10 cellular contexts compared by ENCODE assay signal in the genomic region with DNA sequence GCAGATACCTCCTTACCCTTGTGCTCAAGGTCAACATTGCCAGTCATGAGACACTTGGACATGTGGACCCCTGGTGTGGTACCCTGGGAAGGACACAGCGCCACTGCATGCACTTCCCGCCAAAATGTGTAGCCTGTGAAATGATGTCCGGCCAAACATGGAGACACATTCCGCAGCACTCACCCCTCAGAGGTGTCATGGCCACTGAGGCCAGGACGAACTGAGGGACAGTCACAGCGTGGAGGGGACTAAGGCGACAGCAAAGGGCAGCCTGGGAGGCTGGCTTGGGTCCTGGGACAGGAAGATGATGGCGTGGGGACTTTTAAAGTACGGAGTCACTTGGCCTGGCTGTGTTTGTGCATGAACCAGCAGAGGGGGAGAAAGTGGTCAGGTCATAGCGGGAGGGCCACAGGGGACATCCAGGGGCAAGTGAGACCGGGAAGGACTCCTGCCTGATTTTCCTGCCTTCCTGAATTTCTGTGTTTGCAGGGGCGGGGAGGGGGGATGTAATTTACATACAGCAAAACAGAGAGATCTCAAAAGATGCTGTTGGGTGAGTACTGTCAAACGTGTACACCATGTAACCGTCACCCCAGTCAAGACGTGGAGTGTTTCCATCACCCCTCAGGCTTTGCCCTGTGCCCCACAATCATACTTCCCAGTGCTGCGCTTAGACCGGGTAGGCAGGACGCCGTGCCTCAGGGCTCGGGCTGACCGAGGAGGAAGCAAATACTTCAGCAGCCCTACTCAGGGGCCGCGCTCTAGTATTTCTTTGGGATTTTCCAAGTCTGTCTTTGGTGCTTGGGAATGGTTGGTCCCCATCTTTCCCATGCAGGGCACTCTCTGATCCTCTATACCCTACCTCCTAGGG. TPM values are rescaled to one million over a fixed set of nuclear protein-coding genes. Genes with fewer than 3 reads are reported as not detected.
DNase-seq lines count a peak whose midpoint lies in the region; ATAC-seq and TF ChIP-seq lines count a peak whose summit lies in the region.
"Had no signal": no experiment of that assay in that cellular context is flagged by ENCODE, and none has a peak within 500 bp of the region (broad histone marks: within the 10 kb centered on the region; RNA-seq: fewer than 3 reads in every experiment).

No MANE protein-coding gene starts in this region.

- peaks cover 12% of the 10 kb centered on the region for H3K27me3 Mint-ChIP-seq in activated naive CD8-positive, alpha-beta T cell treated with anti-CD3 and anti-CD28 coated beads for 36 hours
- H3K27me3 Mint-ChIP-seq in neural crest cell (ENCODE audit: low read depth), result peaks cover 37% of the 10 kb centered on the region
- H3K27me3 Mint-ChIP-seq: naive B cell had no signal

- no peaks in the 10 kb centered on the region; the same call in 1 of the 2 replicates for H3K9me3 ChIP-seq in HAP-1
- H3K9me3 ChIP-seq: thyroid gland had no signal

- H3K9me3 Mint-ChIP-seq in activated naive CD8-positive, alpha-beta T cell treated with anti-CD3 and anti-CD28 coated beads for 36 hours, result peaks cover 1% of the 10 kb centered on the region
- H3K9me3 Mint-ChIP-seq in neural crest cell, result no peaks in the 10 kb centered on the region

- H3K4me1 Mint-ChIP-seq in activated naive CD8-positive, alpha-beta T cell treated with anti-CD3 and anti-CD28 coated beads for 36 hours, result peaks cover 36% of the 10 kb centered on the region
- H3K4me1 Mint-ChIP-seq in neural crest cell, result peaks cover 9% of the 10 kb centered on the region

- ATAC-seq in GM21723 (IDR thresholded peaks at IDR 0.05; ENCODE audit: unreplicated experiment), result no peak

- no peak overlapping the region for H3K4me3 ChIP-seq in HAP-1
- H3K4me3 ChIP-seq: thyroid gland had no signal

- no peak for TF ChIP-seq CTCF in neural crest cell (conservative IDR thresholded peaks at IDR 0.05)

- H3K36me3 Mint-ChIP-seq in activated naive CD8-positive, alpha-beta T cell treated with anti-CD3 and anti-CD28 coated beads for 36 hours, result peaks cover 18% of the 10 kb centered on the region
- H3K36me3 Mint-ChIP-seq in neural crest cell (ENCODE audit: low read depth), result peaks cover 2% of the 10 kb centered on the region

- in situ Hi-C loops in HAP-1 (cut with MboI; ENCODE audit: low sequenced_read_pairs), result loop anchor here (10.0 kb wide), 1 partner anchor 239 kb away; no protein-coding TSS in a partner anchor

- H3K27me3 ChIP-seq in HAP-1 (ENCODE audit: low read depth), result peaks cover 17% of the 10 kb centered on the region
- H3K27me3 ChIP-seq: thyroid gland had no signal

- H3K27ac Mint-ChIP-seq in activated naive CD8-positive, alpha-beta T cell treated with anti-CD3 and anti-CD28 coated beads for 36 hours, result peak overlapping the region; percentile 48
- no peak overlapping the region for H3K27ac Mint-ChIP-seq in neural crest cell (ENCODE audit: unreplicated experiment)

- H3K36me3 ChIP-seq in HAP-1 (replicated peaks), result no peaks in the 10 kb centered on the region
- H3K36me3 ChIP-seq: thyroid gland had no signal

- TF ChIP-seq POLR2A in GM19193 (IDR thresholded peaks at IDR 0.05; ENCODE audit: extremely low read depth, insufficient read depth, insufficient read length), result peak; percentile 16

- DNase-seq in NCI-H82 (lab: John Stamatoyannopoulos, UW) (peak; percentile 50), NCI-H82 treated with DMSO at 0.1 percent for 48 hours (lab: John Stamatoyannopoulos, UW; ENCODE audit: unreplicated experiment) (no peak), neural crest cell (ENCODE audit: low read depth, low spot score) (no peak), ureter (ENCODE audit: low spot score) (no peak), HAP-1 (ENCODE audit: low spot score in 2 of 2) (no peak)
- no peak for DNase-seq in activated naive CD8-positive, alpha-beta T cell treated with anti-CD3 and anti-CD28 coated beads for 36 hours
- DNase-seq: thyroid gland had no signal

- no peak overlapping the region for H3K4me3 Mint-ChIP-seq in activated naive CD8-positive, alpha-beta T cell treated with anti-CD3 and anti-CD28 coated beads for 36 hours
- H3K4me3 Mint-ChIP-seq in neural crest cell, result peak overlapping the region; percentile 76

- H3K4me1 ChIP-seq in HAP-1, result no peaks in the 10 kb centered on the region
- H3K4me1 ChIP-seq: thyroid gland had no signal

RNA-seq across cellular contexts. Expression of gene WDR4, which starts 45.2 kb away (rescaled TPM):
- total RNA-seq in activated naive CD8-positive, alpha-beta T cell treated with anti-CD3 and anti-CD28 coated beads for 36 hours, result 10 to 100 TPM; 54.0 to 56.7 TPM
- total RNA-seq in neural crest cell, result 36.0 and 38.0 TPM in 2 replicates
- total RNA-seq in ureter, result 35.3 TPM

RNA-seq across cellular contexts. Expression of gene NDUFV3, which starts 59.0 kb away (rescaled TPM):
- total RNA-seq in activated naive CD8-positive, alpha-beta T cell treated with anti-CD3 and anti-CD28 coated beads for 36 hours, result 10 to 100 TPM; 34.2 to 34.3 TPM
- total RNA-seq in neural crest cell (38.1 and 38.5 TPM in 2 replicates), ureter (33.9 TPM)
